ENCODE assay signal across 8 cellular contexts in genomic region chr20:63973636-63974401, GRCh38. TPM values are rescaled to one million over a fixed set of nuclear protein-coding genes. Genes with fewer than 3 reads are reported as not detected.
A peak's percentile ranks its signal among the peaks of the same experiment; 100 is the strongest.
DNase-seq lines count a peak whose midpoint lies in the region; ATAC-seq lines count a peak whose summit lies in the region.

No MANE protein-coding gene starts in this region.

- no peak overlapping the region for H4K91ac ChIP-seq in mesenchymal stem cell (ENCODE audit: low read length)

- no peak overlapping the region for H3K4ac ChIP-seq in mesenchymal stem cell (ENCODE audit: low read depth in 1 of 2, low read length in 2 of 2)

- peak overlapping the region in 1 of 2 experiments; percentile 37 for H3K18ac ChIP-seq in mesenchymal stem cell (ENCODE audit: low read depth in 1 of 2, low read length in 2 of 2)

- peaks cover 9% of the 10 kb centered on the region for H3K79me1 ChIP-seq in mesenchymal stem cell (replicated peaks; ENCODE audit: low read length, poor library complexity, severe bottlenecking)

- peak overlapping the region; percentile 16 for H3K9ac ChIP-seq in endocrine pancreas (ENCODE audit: control insufficient read depth, insufficient read depth, low read length)
- H3K9ac ChIP-seq in mesenchymal stem cell (ENCODE audit: low read length) = peak overlapping the region; percentile 78

- H3K4me3 ChIP-seq in endocrine pancreas (ENCODE audit: control insufficient read depth, insufficient read depth, low read length) (no peak overlapping the region), mesenchymal stem cell (ENCODE audit: insufficient read depth in 1 of 2, low read depth in 1 of 2, low read length in 2 of 2) (peak overlapping the region; percentile 55 to 78)

- H2BK120ac ChIP-seq in mesenchymal stem cell (ENCODE audit: low read depth, low read length) = no peak overlapping the region

- H2AFZ ChIP-seq in mesenchymal stem cell (ENCODE audit: low read depth, low read length) = peak overlapping the region; percentile 48

- H3K4me1 ChIP-seq in endocrine pancreas (ENCODE audit: control insufficient read depth, insufficient read depth, low read length) (no peaks in the 10 kb centered on the region), mesenchymal stem cell (ENCODE audit: control insufficient read depth, insufficient read depth, low read depth, low read length) (peaks cover 41% of the 10 kb centered on the region)

- DNase-seq in DMS 273 treated with DMSO at 0.1 percent for 48 hours (lab: John Stamatoyannopoulos, UW) (peak; percentile 60), NOMO-1 treated with DMSO at 0.1 percent for 48 hours (lab: John Stamatoyannopoulos, UW; ENCODE audit: unreplicated experiment) (peak; percentile 74), activated T-cell treated with anti-CD3 and anti-CD28 coated beads for 1 hour (ENCODE audit: low read depth) (peak; percentile 73), mesenchymal stem cell (peak; percentile 87)
- DNase-seq in stimulated activated CD8-positive, alpha-beta memory T cell treated with anti-CD3 and anti-CD28 coated beads, Interleukin-15, amount 100 ng/mL, for 24 hours (ENCODE audit: low read depth) = peak; percentile 78

- H2BK15ac ChIP-seq in mesenchymal stem cell (ENCODE audit: low read depth, poor library complexity, severe bottlenecking) = no peak overlapping the region

- 14% methylated on average over 37 of the region's 37 CpGs for WGBS in mesenchymal stem cell

- H3K9me3 ChIP-seq in endocrine pancreas (ENCODE audit: control insufficient read depth, low read length) = no peaks in the 10 kb centered on the region
- H3K9me3 ChIP-seq in mesenchymal stem cell (ENCODE audit: control insufficient read depth, low read length) = no peaks in the 10 kb centered on the region

- H4K8ac ChIP-seq in mesenchymal stem cell (ENCODE audit: low read length) = peak overlapping the region; percentile 46

- H3K23ac ChIP-seq in mesenchymal stem cell (ENCODE audit: low read length in 2 of 2) = no peak overlapping the region

- peak overlapping the region; percentile 83 for H3K4me2 ChIP-seq in mesenchymal stem cell (ENCODE audit: low read length, poor library complexity, severe bottlenecking)

- H2BK5ac ChIP-seq in mesenchymal stem cell (ENCODE audit: low read depth, low read length, poor library complexity, severe bottlenecking) = no peak overlapping the region

- H3K27ac ChIP-seq in mesenchymal stem cell (ENCODE audit: low read length, poor library complexity, severe bottlenecking) = no peak overlapping the region

- H3K36me3 ChIP-seq in endocrine pancreas (ENCODE audit: control insufficient read depth, insufficient read depth, low read length) (no peaks in the 10 kb centered on the region), mesenchymal stem cell (ENCODE audit: control insufficient read depth in 1 of 2, insufficient read depth in 2 of 2, low read depth in 1 of 2, low read length in 2 of 2) (peaks cover 0 to 12% of the 10 kb centered on the region in 2 experiments)

- peak; percentile 35 for ATAC-seq in HG03521 (IDR thresholded peaks at IDR 0.05; ENCODE audit: unreplicated experiment)
- ATAC-seq in GM18909 (IDR thresholded peaks at IDR 0.05; ENCODE audit: poor library complexity, unreplicated experiment) = no peak

- H3K14ac ChIP-seq in mesenchymal stem cell (ENCODE audit: low read length in 2 of 2) = no peak overlapping the region

- no peaks in the 10 kb centered on the region for H3K27me3 ChIP-seq in endocrine pancreas (ENCODE audit: control insufficient read depth, insufficient read depth, low read length)
- no peaks in the 10 kb centered on the region for H3K27me3 ChIP-seq in mesenchymal stem cell (ENCODE audit: control insufficient read depth in 1 of 2, insufficient read depth in 1 of 2, low read length in 2 of 2)

- H2BK12ac ChIP-seq in mesenchymal stem cell (ENCODE audit: low read length in 2 of 2) = no peak overlapping the region

- H2AK5ac ChIP-seq in mesenchymal stem cell (ENCODE audit: low read length, severe bottlenecking) = no peak overlapping the region

RNA-seq across cellular contexts. Expression of gene ZNF512B, which starts 4.1 kb away (rescaled TPM):
- polyA plus RNA-seq in mesenchymal stem cell (2013, experiment 1 of 2) = 12.2 TPM
- polyA plus RNA-seq in mesenchymal stem cell (2013, experiment 2 of 2) = 11.7 TPM

RNA-seq across cellular contexts. Expression of gene SAMD10, which starts 5.6 kb away (rescaled TPM):
- polyA plus RNA-seq in mesenchymal stem cell (2013, experiment 1 of 2) = 2.8 TPM
- polyA plus RNA-seq in mesenchymal stem cell (2013, experiment 2 of 2) = 2.2 TPM

RNA-seq across cellular contexts. Expression of gene PRPF6, which starts 7.1 kb away (rescaled TPM):
- 31.5 TPM for polyA plus RNA-seq in mesenchymal stem cell (2013, experiment 1 of 2)
- polyA plus RNA-seq in mesenchymal stem cell (2013, experiment 2 of 2) = 30.9 TPM

RNA-seq across cellular contexts. Expression of gene UCKL1, which starts 17.6 kb away (rescaled TPM):
- polyA plus RNA-seq in mesenchymal stem cell (2013, experiment 1 of 2) = 21.1 TPM
- 20.1 TPM for polyA plus RNA-seq in mesenchymal stem cell (2013, experiment 2 of 2)
